ENCODE assay signal across 11 cellular contexts in the genomic region with DNA sequence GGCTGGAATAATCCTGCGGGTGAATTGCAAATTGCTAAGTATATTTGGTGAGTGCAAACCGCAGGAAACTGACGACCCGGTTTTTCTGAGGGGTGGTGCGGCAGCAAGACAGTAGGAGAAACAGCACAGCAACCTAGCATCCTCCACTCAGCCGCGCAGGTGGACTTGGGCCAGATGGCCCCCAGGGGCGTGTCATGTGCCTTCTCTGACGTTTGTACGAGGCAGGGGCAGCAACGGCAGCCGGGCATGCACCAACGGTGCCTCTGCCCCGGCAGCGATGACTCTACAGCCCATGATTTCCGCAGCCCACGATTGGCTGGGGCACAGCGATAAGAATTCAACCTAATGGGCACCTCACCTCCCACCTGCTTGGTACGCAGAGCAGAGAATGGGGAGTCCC. TPM values are rescaled to one million over a fixed set of nuclear protein-coding genes. Genes with fewer than 3 reads are reported as not detected.
DNase-seq lines count a peak whose midpoint lies in the region; ATAC-seq, FAIRE-seq and TF ChIP-seq lines count a peak whose summit lies in the region.
"Had no signal": no experiment of that assay in that cellular context is flagged by ENCODE, and none has a peak within 500 bp of the region (broad histone marks: within the 10 kb centered on the region; RNA-seq: fewer than 3 reads in every experiment).

No MANE protein-coding gene starts in this region.

- POLR2A ChIA-PET in naive thymus-derived CD8-positive, alpha-beta T cell (lab: Charles Lee): no interaction called here

- no peaks in the 10 kb centered on the region for H3K36me3 Mint-ChIP-seq in activated T-cell treated with anti-CD3 and anti-CD28 coated beads, Interleukin-2, amount 50 U/mL, for 4 hours (ENCODE audit: insufficient read depth)
- H3K36me3 Mint-ChIP-seq in naive thymus-derived CD8-positive, alpha-beta T cell: no peaks in the 10 kb centered on the region

- H3K4me1 Mint-ChIP-seq in activated T-cell treated with anti-CD3 and anti-CD28 coated beads, Interleukin-2, amount 50 U/mL, for 4 hours (ENCODE audit: low read depth): peaks cover 18% of the 10 kb centered on the region
- H3K4me1 Mint-ChIP-seq in naive thymus-derived CD8-positive, alpha-beta T cell: peaks cover 6 to 33% (median 16%) of the 10 kb centered on the region in 4 donors

- peaks cover 14% of the 10 kb centered on the region for H3K27me3 Mint-ChIP-seq in activated T-cell treated with anti-CD3 and anti-CD28 coated beads, Interleukin-2, amount 50 U/mL, for 4 hours (ENCODE audit: low read depth)
- peaks cover 0 to 2% (median 0%) of the 10 kb centered on the region in 5 donors for H3K27me3 Mint-ChIP-seq in naive thymus-derived CD8-positive, alpha-beta T cell

- H3K27ac Mint-ChIP-seq in naive thymus-derived CD8-positive, alpha-beta T cell: peak overlapping the region in 4 of 10 donors; percentile 6 to 69 (median 26)

- H3K9me3 Mint-ChIP-seq in activated T-cell treated with anti-CD3 and anti-CD28 coated beads, Interleukin-2, amount 50 U/mL, for 4 hours: no peaks in the 10 kb centered on the region
- no peaks in the 10 kb centered on the region for H3K9me3 Mint-ChIP-seq in naive thymus-derived CD8-positive, alpha-beta T cell

- ATAC-seq in HG03571 (IDR thresholded peaks at IDR 0.05; ENCODE audit: unreplicated experiment): peak; percentile 56
- ATAC-seq in activated T-cell treated with anti-CD3 and anti-CD28 coated beads, Interleukin-2, amount 50 U/mL, for 4 hours: peak in 1 of 2 donors; percentile 50
- ATAC-seq in naive thymus-derived CD8-positive, alpha-beta T cell: peak; percentile 74 to 76
- no peak for ATAC-seq in HG03025 (IDR thresholded peaks at IDR 0.05; ENCODE audit: low FRiP score, unreplicated experiment)
- no peak for ATAC-seq in heart left ventricle
- no peak for ATAC-seq in GM19351 (IDR thresholded peaks at IDR 0.05; ENCODE audit: unreplicated experiment)
- ATAC-seq: gastroesophageal sphincter had no signal

- 50 to 64% (median 51%) methylated on average over 18 to 19 of the region's 19 CpGs for WGBS in heart left ventricle, 4 donors

- no peak overlapping the region for H3K27ac ChIP-seq in heart left ventricle
- H3K27ac ChIP-seq: ascending aorta, gastroesophageal sphincter had no signal

- H3K4me1 ChIP-seq in heart left ventricle: peaks cover 0 to 16% (median 0%) of the 10 kb centered on the region in 12 donors
- H3K4me1 ChIP-seq: ascending aorta, gastroesophageal sphincter had no signal

- intact Hi-C loops in heart left ventricle (cut with DNase I): no loop called here

- TF ChIP-seq POLR2A in heart left ventricle (IDR thresholded peaks at IDR 0.05): no peak

- H3K36me3 ChIP-seq in heart left ventricle: no peaks in the 10 kb centered on the region
- H3K36me3 ChIP-seq: ascending aorta, gastroesophageal sphincter had no signal

- peak overlapping the region in 1 of 12 donors; percentile 3 for H3K4me3 ChIP-seq in heart left ventricle
- H3K4me3 ChIP-seq: ascending aorta, gastroesophageal sphincter had no signal

- peak overlapping the region; percentile 68 for H3K4me3 Mint-ChIP-seq in activated T-cell treated with anti-CD3 and anti-CD28 coated beads, Interleukin-2, amount 50 U/mL, for 4 hours
- peak overlapping the region; percentile 49 to 79 (median 71) for H3K4me3 Mint-ChIP-seq in naive thymus-derived CD8-positive, alpha-beta T cell

- H3K27me3 ChIP-seq in heart left ventricle: peaks cover 0 to 20% (median 0%) of the 10 kb centered on the region in 9 donors
- H3K27me3 ChIP-seq: ascending aorta had no signal

- peak; percentile 71 for FAIRE-seq in GM18507 (lab: Jason Lieb, UNC)

- no peaks in the 10 kb centered on the region for H3K9me3 ChIP-seq in heart left ventricle
- H3K9me3 ChIP-seq: ascending aorta, gastroesophageal sphincter had no signal

- TF ChIP-seq CTCF in heart left ventricle (IDR thresholded peaks at IDR 0.05): no peak

- DNase-seq in GM18507 (ENCODE audit: extremely low spot score, insufficient read length, low read depth) (no peak), T-helper 9 cell (no peak), heart left ventricle (no peak)
- DNase-seq in activated T-cell treated with anti-CD3 and anti-CD28 coated beads, Interleukin-2, amount 50 U/mL, for 4 hours: no peak
- peak in 4 of 10 donors; percentile 9 to 67 (median 16) for DNase-seq in naive thymus-derived CD8-positive, alpha-beta T cell

RNA-seq across cellular contexts. Expression of a gene that starts 11.1 kb away (rescaled TPM):
- not detected for total RNA-seq in activated T-cell treated with anti-CD3 and anti-CD28 coated beads, Interleukin-2, amount 50 U/mL, for 4 hours
- not detected for total RNA-seq in naive thymus-derived CD8-positive, alpha-beta T cell
- polyA plus RNA-seq in naive thymus-derived CD8-positive, alpha-beta T cell: not detected
- total RNA-seq in heart left ventricle: not detected
- polyA plus RNA-seq in heart left ventricle: not detected
- total RNA-seq: ascending aorta; gastroesophageal sphincter; T-helper 1 cell treated with Interleukin-12 subunit alpha and Interleukin-12 subunit beta and Interleukin-4 antibody, amounts not matched to agents 30 ng/mL and 1 ng/mL, for 36 hours had no signal

RNA-seq across cellular contexts. Expression of a gene that starts 28.0 kb away (rescaled TPM):
- total RNA-seq in activated T-cell treated with anti-CD3 and anti-CD28 coated beads, Interleukin-2, amount 50 U/mL, for 4 hours: not detected
- total RNA-seq in naive thymus-derived CD8-positive, alpha-beta T cell: not detected
- polyA plus RNA-seq in naive thymus-derived CD8-positive, alpha-beta T cell: under 1 TPM in 2 of 3 donors, not detected in 1; 0.15 to 0.31 TPM
- total RNA-seq in heart left ventricle: 10 to 100 TPM in 2 of 9 donors, 1 to 10 TPM in 2, under 1 TPM in 3, not detected in 2; 0.20 to 16.8 (median 1.3) TPM
- polyA plus RNA-seq in heart left ventricle: 1 to 10 TPM in 1 of 2 donors, under 1 TPM in 1; 0.27 to 1.1 TPM
- total RNA-seq: ascending aorta had no signal

RNA-seq across cellular contexts. Expression of a gene that starts 55.7 kb away (rescaled TPM):
- not detected for total RNA-seq in activated T-cell treated with anti-CD3 and anti-CD28 coated beads, Interleukin-2, amount 50 U/mL, for 4 hours
- total RNA-seq in naive thymus-derived CD8-positive, alpha-beta T cell: not detected
- polyA plus RNA-seq in naive thymus-derived CD8-positive, alpha-beta T cell: not detected
- total RNA-seq in heart left ventricle: not detected
- not detected for polyA plus RNA-seq in heart left ventricle
- total RNA-seq: ascending aorta; gastroesophageal sphincter; T-helper 1 cell treated with Interleukin-12 subunit alpha and Interleukin-12 subunit beta and Interleukin-4 antibody, amounts not matched to agents 30 ng/mL and 1 ng/mL, for 36 hours had no signal

Comparison
In these comparisons a context has a peak if more than half of its experiments do, and no peak if none do; other contexts are left out.
1. ATAC-seq: peak in HG03571 (single experiment) and naive thymus-derived CD8-positive, alpha-beta T cell (2 of 2); none in HG03025 (single experiment), heart left ventricle (0 of 4) and GM19351 (single experiment).